ENCODE assay signal across 2 cellular contexts in the genomic region with DNA sequence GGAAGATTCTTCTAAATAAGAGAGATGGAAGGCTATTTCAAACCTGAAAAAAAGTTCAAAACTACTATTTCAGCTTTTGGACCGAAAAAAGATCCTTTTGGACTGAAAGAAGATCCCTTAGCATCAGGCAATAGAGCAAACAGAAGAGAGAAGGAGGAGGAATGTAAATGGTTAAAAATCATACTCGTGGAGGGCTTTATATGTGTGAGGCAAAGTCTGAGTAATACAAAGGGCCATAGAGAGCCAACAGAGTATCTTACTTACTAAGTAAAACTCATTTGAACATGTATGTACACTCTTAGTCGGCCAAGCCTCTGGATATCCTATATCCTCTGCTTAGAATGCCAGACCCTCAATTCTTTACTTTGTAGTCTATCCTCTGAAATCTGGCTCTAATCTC.
TF ChIP-seq lines count a peak whose summit lies in the region.

No MANE protein-coding gene starts in this region.

TF ChIP-seq in liver, 16 proteins besides CTCF, POLR2A, EP300 and RAD21 (continued from another document):
- no peak for TF ChIP-seq MAX (IDR thresholded peaks at IDR 0.05)
TF ChIP-seq in liver: peak in this region for 0.

TF ChIP-seq in HepG2, 621 proteins besides CTCF, POLR2A, EP300 and RAD21:
- TF ChIP-seq, protein P1, sequence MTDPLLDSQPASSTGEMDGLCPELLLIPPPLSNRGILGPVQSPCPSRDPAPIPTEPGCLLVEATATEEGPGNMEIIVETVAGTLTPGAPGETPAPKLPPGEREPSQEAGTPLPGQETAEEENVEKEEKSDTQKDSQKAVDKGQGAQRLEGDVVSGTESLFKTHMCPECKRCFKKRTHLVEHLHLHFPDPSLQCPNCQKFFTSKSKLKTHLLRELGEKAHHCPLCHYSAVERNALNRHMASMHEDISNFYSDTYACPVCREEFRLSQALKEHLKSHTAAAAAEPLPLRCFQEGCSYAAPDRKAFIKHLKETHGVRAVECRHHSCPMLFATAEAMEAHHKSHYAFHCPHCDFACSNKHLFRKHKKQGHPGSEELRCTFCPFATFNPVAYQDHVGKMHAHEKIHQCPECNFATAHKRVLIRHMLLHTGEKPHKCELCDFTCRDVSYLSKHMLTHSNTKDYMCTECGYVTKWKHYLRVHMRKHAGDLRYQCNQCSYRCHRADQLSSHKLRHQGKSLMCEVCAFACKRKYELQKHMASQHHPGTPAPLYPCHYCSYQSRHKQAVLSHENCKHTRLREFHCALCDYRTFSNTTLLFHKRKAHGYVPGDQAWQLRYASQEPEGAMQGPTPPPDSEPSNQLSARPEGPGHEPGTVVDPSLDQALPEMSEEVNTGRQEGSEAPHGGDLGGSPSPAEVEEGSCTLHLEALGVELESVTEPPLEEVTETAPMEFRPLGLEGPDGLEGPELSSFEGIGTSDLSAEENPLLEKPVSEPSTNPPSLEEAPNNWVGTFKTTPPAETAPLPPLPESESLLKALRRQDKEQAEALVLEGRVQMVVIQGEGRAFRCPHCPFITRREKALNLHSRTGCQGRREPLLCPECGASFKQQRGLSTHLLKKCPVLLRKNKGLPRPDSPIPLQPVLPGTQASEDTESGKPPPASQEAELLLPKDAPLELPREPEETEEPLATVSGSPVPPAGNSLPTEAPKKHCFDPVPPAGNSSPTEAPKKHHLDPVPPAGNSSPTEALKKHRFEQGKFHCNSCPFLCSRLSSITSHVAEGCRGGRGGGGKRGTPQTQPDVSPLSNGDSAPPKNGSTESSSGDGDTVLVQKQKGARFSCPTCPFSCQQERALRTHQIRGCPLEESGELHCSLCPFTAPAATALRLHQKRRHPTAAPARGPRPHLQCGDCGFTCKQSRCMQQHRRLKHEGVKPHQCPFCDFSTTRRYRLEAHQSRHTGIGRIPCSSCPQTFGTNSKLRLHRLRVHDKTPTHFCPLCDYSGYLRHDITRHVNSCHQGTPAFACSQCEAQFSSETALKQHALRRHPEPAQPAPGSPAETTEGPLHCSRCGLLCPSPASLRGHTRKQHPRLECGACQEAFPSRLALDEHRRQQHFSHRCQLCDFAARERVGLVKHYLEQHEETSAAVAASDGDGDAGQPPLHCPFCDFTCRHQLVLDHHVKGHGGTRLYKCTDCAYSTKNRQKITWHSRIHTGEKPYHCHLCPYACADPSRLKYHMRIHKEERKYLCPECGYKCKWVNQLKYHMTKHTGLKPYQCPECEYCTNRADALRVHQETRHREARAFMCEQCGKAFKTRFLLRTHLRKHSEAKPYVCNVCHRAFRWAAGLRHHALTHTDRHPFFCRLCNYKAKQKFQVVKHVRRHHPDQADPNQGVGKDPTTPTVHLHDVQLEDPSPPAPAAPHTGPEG (CRISPR knock-in tag; IDR thresholded peaks at IDR 0.05), result no peak
- TF ChIP-seq ETV6 (CRISPR knock-in tag; conservative IDR thresholded peaks at IDR 0.05), result no peak
- TF ChIP-seq ZNF30 (CRISPR knock-in tag; IDR thresholded peaks at IDR 0.05), result no peak
- TF ChIP-seq MTA1 (CRISPR knock-in tag; IDR thresholded peaks at IDR 0.05; ENCODE audit: borderline replicate concordance), result no peak
- no peak for TF ChIP-seq ZNF3 (CRISPR knock-in tag; IDR thresholded peaks at IDR 0.05)
- TF ChIP-seq RCOR2 (CRISPR knock-in tag; IDR thresholded peaks at IDR 0.05), result no peak
- no peak for TF ChIP-seq AHDC1 (CRISPR knock-in tag; IDR thresholded peaks at IDR 0.05; ENCODE audit: borderline replicate concordance)
- no peak for TF ChIP-seq ZSCAN20 (CRISPR knock-in tag; IDR thresholded peaks at IDR 0.05; ENCODE audit: borderline replicate concordance)
- no peak for TF ChIP-seq ZNF282 (IDR thresholded peaks at IDR 0.05; ENCODE audit: partially characterized antibody)
- no peak for TF ChIP-seq ZBTB2 (CRISPR knock-in tag; IDR thresholded peaks at IDR 0.05; ENCODE audit: low read depth)
- TF ChIP-seq, protein P2, sequence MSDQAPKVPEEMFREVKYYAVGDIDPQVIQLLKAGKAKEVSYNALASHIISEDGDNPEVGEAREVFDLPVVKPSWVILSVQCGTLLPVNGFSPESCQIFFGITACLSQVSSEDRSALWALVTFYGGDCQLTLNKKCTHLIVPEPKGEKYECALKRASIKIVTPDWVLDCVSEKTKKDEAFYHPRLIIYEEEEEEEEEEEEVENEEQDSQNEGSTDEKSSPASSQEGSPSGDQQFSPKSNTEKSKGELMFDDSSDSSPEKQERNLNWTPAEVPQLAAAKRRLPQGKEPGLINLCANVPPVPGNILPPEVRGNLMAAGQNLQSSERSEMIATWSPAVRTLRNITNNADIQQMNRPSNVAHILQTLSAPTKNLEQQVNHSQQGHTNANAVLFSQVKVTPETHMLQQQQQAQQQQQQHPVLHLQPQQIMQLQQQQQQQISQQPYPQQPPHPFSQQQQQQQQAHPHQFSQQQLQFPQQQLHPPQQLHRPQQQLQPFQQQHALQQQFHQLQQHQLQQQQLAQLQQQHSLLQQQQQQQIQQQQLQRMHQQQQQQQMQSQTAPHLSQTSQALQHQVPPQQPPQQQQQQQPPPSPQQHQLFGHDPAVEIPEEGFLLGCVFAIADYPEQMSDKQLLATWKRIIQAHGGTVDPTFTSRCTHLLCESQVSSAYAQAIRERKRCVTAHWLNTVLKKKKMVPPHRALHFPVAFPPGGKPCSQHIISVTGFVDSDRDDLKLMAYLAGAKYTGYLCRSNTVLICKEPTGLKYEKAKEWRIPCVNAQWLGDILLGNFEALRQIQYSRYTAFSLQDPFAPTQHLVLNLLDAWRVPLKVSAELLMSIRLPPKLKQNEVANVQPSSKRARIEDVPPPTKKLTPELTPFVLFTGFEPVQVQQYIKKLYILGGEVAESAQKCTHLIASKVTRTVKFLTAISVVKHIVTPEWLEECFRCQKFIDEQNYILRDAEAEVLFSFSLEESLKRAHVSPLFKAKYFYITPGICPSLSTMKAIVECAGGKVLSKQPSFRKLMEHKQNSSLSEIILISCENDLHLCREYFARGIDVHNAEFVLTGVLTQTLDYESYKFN (CRISPR knock-in tag; conservative IDR thresholded peaks at IDR 0.05), result no peak
- no peak for TF ChIP-seq SMC3 (IDR thresholded peaks at IDR 0.05; ENCODE audit: low read length)
- TF ChIP-seq RORA (CRISPR knock-in tag; IDR thresholded peaks at IDR 0.05), result no peak
